In the genomic region with DNA sequence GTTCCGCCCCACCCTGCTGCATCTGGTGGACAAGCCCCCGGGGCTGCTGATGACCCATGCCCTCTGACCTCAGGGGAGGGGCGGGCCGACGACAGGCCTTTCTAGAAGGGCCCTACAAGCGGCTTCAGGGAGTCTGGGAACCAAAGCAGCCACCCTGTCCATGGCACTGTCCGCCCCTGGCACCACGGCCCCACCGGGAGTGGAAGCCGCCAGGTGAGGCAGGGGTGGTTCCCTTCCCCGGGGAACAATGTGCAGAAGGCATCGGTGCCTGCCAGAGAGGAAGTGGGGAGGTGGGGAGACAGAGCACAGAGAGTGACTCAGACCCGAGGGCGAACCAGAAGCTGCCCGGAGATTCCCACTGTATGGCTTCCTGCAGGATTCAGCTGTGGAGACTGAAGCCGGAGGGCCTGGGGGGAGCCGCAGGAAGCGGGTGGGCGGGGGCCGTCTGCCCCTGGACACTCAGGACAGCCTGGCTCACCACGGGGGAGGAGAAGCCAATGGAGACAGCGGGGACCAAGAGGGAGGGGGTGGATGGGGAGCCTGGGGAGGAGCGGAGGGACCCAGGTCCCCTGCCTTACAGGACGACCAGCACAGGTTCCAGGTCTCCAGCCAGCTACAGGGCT, we compare ENCODE assay signal across 9 cellular contexts.
A peak's percentile ranks its signal among the peaks of the same experiment; 100 is the strongest.
DNase-seq lines count a peak whose midpoint lies in the region; ATAC-seq, FAIRE-seq and TF ChIP-seq lines count a peak whose summit lies in the region.
"Had no signal": no experiment of that assay in that cellular context is flagged by ENCODE, and none has a peak within 500 bp of the region (broad histone marks: within the 10 kb centered on the region; RNA-seq: fewer than 3 reads in every experiment).

No MANE protein-coding gene starts in this region.

- H4K20me1 ChIP-seq in keratinocyte (ENCODE audit: control insufficient read depth, extremely low read depth, insufficient read depth, low read length): no peaks in the 10 kb centered on the region

- intact Hi-C loops in heart right ventricle (cut with DNase I) (loop anchor here (5.0 to 10.0 kb wide), 10 partner anchors 91 to 932 kb away; a partner anchor contains a TSS), Right ventricle myocardium inferior (cut with DNase I) (loop anchor here (5.0 kb wide), 3 partner anchors 704 to 934 kb away; a partner anchor contains a TSS), upper lobe of right lung (cut with DNase I) (no loop called here)

- H3K4me2 ChIP-seq in keratinocyte (ENCODE audit: control insufficient read depth, extremely low read depth, insufficient read depth, low read depth, low read length): peak overlapping the region; percentile 91

- no peaks in the 10 kb centered on the region for H3K9me3 Mint-ChIP-seq in T-cell
- H3K9me3 Mint-ChIP-seq in activated T-cell treated with anti-CD3 and anti-CD28 coated beads, Interleukin-2, amount 50 U/mL, for 24 hours: no peaks in the 10 kb centered on the region
- H3K9me3 Mint-ChIP-seq: IgD-negative memory B cell had no signal

- H3K36me3 ChIP-seq in heart right ventricle (no peaks in the 10 kb centered on the region), keratinocyte (ENCODE audit: control insufficient read depth in 2 of 2, extremely low read depth in 1 of 2, insufficient read depth in 2 of 2, low read length in 2 of 2) (no peaks in the 10 kb centered on the region), upper lobe of right lung (no peaks in the 10 kb centered on the region)

- H3K4me1 ChIP-seq in heart right ventricle (peaks cover 6 to 26% (median 21%) of the 10 kb centered on the region in 9 donors), keratinocyte (ENCODE audit: control insufficient read depth, extremely low read depth, insufficient read depth, low read length) (peaks cover 21% of the 10 kb centered on the region), upper lobe of right lung (peaks cover 20% of the 10 kb centered on the region)

- TF ChIP-seq CTCF in heart right ventricle (IDR thresholded peaks at IDR 0.05) (no peak), keratinocyte (optimal IDR thresholded peaks at IDR 0.05 in 1 of 3, IDR thresholded peaks at IDR 0.05 in 1 of 3, conservative IDR thresholded peaks at IDR 0.05 in 1 of 3; ENCODE audit: extremely low read depth in 1 of 3, insufficient read depth in 2 of 3, low read length in 3 of 3) (no peak), upper lobe of right lung (IDR thresholded peaks at IDR 0.05) (no peak)

- CTCF ChIA-PET in T-cell (lab: Charles Lee): interaction anchor here in 1 of 2 donors (0.6 kb wide), 1 partner anchor 934 kb away, joined by 3 read pairs; no protein-coding TSS in a partner anchor

- no peak overlapping the region for H3K27ac ChIP-seq in heart right ventricle
- peak overlapping the region; percentile 80 for H3K27ac ChIP-seq in keratinocyte (ENCODE audit: control insufficient read depth, insufficient read depth, low read length)
- no peak overlapping the region for H3K27ac ChIP-seq in upper lobe of right lung

- WGBS in heart right ventricle, 2 donors: 3 to 6% methylated on average over 24 of the region's 24 CpGs

- dilution Hi-C loops in keratinocyte (cut with MboI; ENCODE audit: extremely low pct_ligation_motif_present, low sequenced_read_pairs): no loop called here

- POLR2A ChIA-PET in T-cell (lab: Charles Lee): no interaction called here

- no peak overlapping the region for H3K27ac Mint-ChIP-seq in T-cell
- H3K27ac Mint-ChIP-seq in activated T-cell treated with anti-CD3 and anti-CD28 coated beads, Interleukin-2, amount 50 U/mL, for 24 hours: no peak overlapping the region
- H3K27ac Mint-ChIP-seq: IgD-negative memory B cell had no signal

- peak; percentile 87 for FAIRE-seq in keratinocyte (lab: Jason Lieb, UNC)

- no peaks in the 10 kb centered on the region for H3K79me2 ChIP-seq in keratinocyte (ENCODE audit: control insufficient read depth, insufficient read depth, low read length)

- ATAC-seq in heart right ventricle: peak in 6 of 8 donors; percentile 12 to 61 (median 28)
- ATAC-seq in Right ventricle myocardium inferior: no peak
- peak; percentile 50 for ATAC-seq in upper lobe of right lung
- ATAC-seq in GM18861 (IDR thresholded peaks at IDR 0.05; ENCODE audit: unreplicated experiment): no peak
- no peak for ATAC-seq in T-cell (replicated peaks in 1 of 4)

- peak overlapping the region; percentile 90 for H2AFZ ChIP-seq in keratinocyte (ENCODE audit: control insufficient read depth, low read length)

- DNase-seq in heart right ventricle: no peak
- DNase-seq in Right ventricle myocardium inferior (ENCODE audit: missing footprints): no peak
- peak; percentile 48 for DNase-seq in amniotic epithelial cell (ENCODE audit: low read depth)
- DNase-seq in keratinocyte (ENCODE audit: low read depth, low spot score): peak; percentile 44
- peak; percentile 64 for DNase-seq in upper lobe of right lung
- DNase-seq in T-cell: no peak
- no peak for DNase-seq in activated T-cell treated with anti-CD3 and anti-CD28 coated beads, Interleukin-2, amount 50 U/mL, for 24 hours

- H3K4me3 Mint-ChIP-seq in T-cell: peak overlapping the region in 1 of 3 donors; percentile 50
- H3K4me3 Mint-ChIP-seq in activated T-cell treated with anti-CD3 and anti-CD28 coated beads, Interleukin-2, amount 50 U/mL, for 24 hours: no peak overlapping the region

- H3K9ac ChIP-seq in keratinocyte (ENCODE audit: control insufficient read depth, extremely low read depth, insufficient read depth, low read length): peak overlapping the region; percentile 73

- no peaks in the 10 kb centered on the region for H3K9me3 ChIP-seq in heart right ventricle
- no peaks in the 10 kb centered on the region for H3K9me3 ChIP-seq in keratinocyte (ENCODE audit: control insufficient read depth, low read depth, low read length)
- H3K9me3 ChIP-seq in upper lobe of right lung: no peaks in the 10 kb centered on the region

- peaks cover 62 to 73% of the 10 kb centered on the region in 2 donors for H3K27me3 Mint-ChIP-seq in T-cell
- H3K27me3 Mint-ChIP-seq in activated T-cell treated with anti-CD3 and anti-CD28 coated beads, Interleukin-2, amount 50 U/mL, for 24 hours: peaks cover 74% of the 10 kb centered on the region

- H3K9me1 ChIP-seq in keratinocyte (ENCODE audit: control insufficient read depth, extremely low read depth, insufficient read depth, low read length): no peaks in the 10 kb centered on the region

- H3K36me3 Mint-ChIP-seq in T-cell: no peaks in the 10 kb centered on the region
- H3K36me3 Mint-ChIP-seq in activated T-cell treated with anti-CD3 and anti-CD28 coated beads, Interleukin-2, amount 50 U/mL, for 24 hours (ENCODE audit: low read depth): no peaks in the 10 kb centered on the region
- H3K36me3 Mint-ChIP-seq: IgD-negative memory B cell had no signal

- peaks cover 14 to 17% (median 14%) of the 10 kb centered on the region in 3 donors for H3K4me1 Mint-ChIP-seq in T-cell
- peaks cover 17% of the 10 kb centered on the region for H3K4me1 Mint-ChIP-seq in activated T-cell treated with anti-CD3 and anti-CD28 coated beads, Interleukin-2, amount 50 U/mL, for 24 hours (ENCODE audit: low read depth)

- peaks cover 15 to 76% (median 68%) of the 10 kb centered on the region in 7 donors for H3K27me3 ChIP-seq in heart right ventricle
- H3K27me3 ChIP-seq in keratinocyte (ENCODE audit: control insufficient read depth, extremely low read depth, insufficient read depth, low read length): no peaks in the 10 kb centered on the region
- H3K27me3 ChIP-seq in upper lobe of right lung: peaks cover 24% of the 10 kb centered on the region

- peak overlapping the region in 1 of 10 donors; percentile 12 for H3K4me3 ChIP-seq in heart right ventricle
- peak overlapping the region; percentile 46 to 74 (median 73) for H3K4me3 ChIP-seq in keratinocyte (ENCODE audit: control insufficient read depth in 2 of 3, extremely low read depth in 1 of 3, insufficient read depth in 2 of 3, low read depth in 1 of 3, low read length in 3 of 3)
- H3K4me3 ChIP-seq in upper lobe of right lung: no peak overlapping the region

Comparison
In these comparisons a context has a peak if more than half of its experiments do, and no peak if none do; other contexts are left out.
1. ATAC-seq: peak in heart right ventricle (6 of 8) and upper lobe of right lung (single experiment); none in Right ventricle myocardium inferior (single experiment), GM18861 (single experiment) and T-cell (0 of 4).
2. DNase-seq: peak in amniotic epithelial cell (single experiment), keratinocyte (single experiment) and upper lobe of right lung (single experiment); none in heart right ventricle (0 of 2), Right ventricle myocardium inferior (single experiment), T-cell (0 of 34) and activated T-cell treated with anti-CD3 and anti-CD28 coated beads, Interleukin-2, amount 50 U/mL, for 24 hours (single experiment).